ENCODE assay signal across 22 cellular contexts in the genomic region with DNA sequence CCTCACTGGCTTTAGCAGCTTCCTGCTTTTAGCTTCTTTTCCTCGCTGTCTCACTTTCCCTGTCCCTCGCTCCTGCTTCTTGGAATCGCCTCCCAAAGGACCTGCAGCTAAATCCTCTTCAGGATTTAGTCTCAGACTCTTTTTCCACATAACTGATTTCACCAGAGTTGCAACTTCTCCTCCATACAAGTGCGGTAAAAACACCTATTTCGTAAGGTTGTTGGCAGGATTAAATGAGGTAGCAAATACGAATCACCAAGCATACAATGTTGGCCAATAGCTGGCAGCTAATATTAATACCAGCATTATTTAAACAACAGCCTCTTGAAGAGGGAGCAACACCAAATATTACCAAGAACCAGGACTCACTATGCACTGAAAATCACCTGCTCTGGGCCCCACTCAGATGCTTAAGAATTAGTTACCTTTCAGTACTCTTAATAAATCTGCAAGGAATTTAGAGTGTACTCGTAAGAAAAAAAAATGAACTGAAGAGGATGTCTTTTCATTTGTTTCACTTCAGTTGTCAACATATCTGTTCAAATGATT.
DNase-seq lines count a peak whose midpoint lies in the region; ATAC-seq and TF ChIP-seq lines count a peak whose summit lies in the region.
"Had no signal": no experiment of that assay in that cellular context is flagged by ENCODE, and none has a peak within 500 bp of the region (broad histone marks: within the 10 kb centered on the region; RNA-seq: fewer than 3 reads in every experiment).

No MANE protein-coding gene starts in this region.

- no peak overlapping the region for H4K5ac ChIP-seq in IMR-90 (ENCODE audit: low read depth, low read length)

- no peak overlapping the region for H2BK120ac ChIP-seq in IMR-90 (ENCODE audit: low read depth, low read length)

- H4K8ac ChIP-seq in IMR-90 (ENCODE audit: low read depth in 2 of 2, low read length in 2 of 2) = no peak overlapping the region

- H3K36me3 ChIP-seq in IMR-90 (ENCODE audit: control insufficient read depth, insufficient read depth, low read length) = no peaks in the 10 kb centered on the region

- H3K14ac ChIP-seq in IMR-90 (replicated peaks; ENCODE audit: low read depth, low read length) = no peak overlapping the region

- H2AK9ac ChIP-seq in IMR-90 (replicated peaks; ENCODE audit: low read depth, low read length, poor library complexity) = no peak overlapping the region

- TF ChIP-seq CTCF in CD14-positive monocyte (IDR thresholded peaks at IDR 0.05) (no peak), IMR-90 (conservative IDR thresholded peaks at IDR 0.05; ENCODE audit: low read depth, low read length) (no peak), fibroblast of pulmonary artery (IDR thresholded peaks at IDR 0.05; ENCODE audit: low read length, missing control alignments) (no peak), nephron progenitor cell (IDR thresholded peaks at IDR 0.05) (no peak)

- no peak overlapping the region for H3K18ac ChIP-seq in IMR-90 (ENCODE audit: low read depth, low read length)

- H3K4ac ChIP-seq in IMR-90 (ENCODE audit: low read depth, low read length) = no peak overlapping the region

- peak overlapping the region in 4 of 7 donors; percentile 42 to 92 (median 64) for H3K27ac Mint-ChIP-seq in CD14-positive monocyte
- H3K27ac Mint-ChIP-seq in nephron progenitor cell = peak overlapping the region; percentile 92
- H3K27ac Mint-ChIP-seq: activated CD4-positive, alpha-beta T cell treated with anti-CD3 and anti-CD28 coated beads for 36 hours; progenitor cell of endocrine pancreas had no signal

- WGBS in IMR-90 (ENCODE audit: extremely low coverage in 2 of 2, insufficient read length in 1 of 2), 2 experiments = 100% methylated on average over 1 of the region's 7 CpGs; no CpG with 5 or more reads in 1 of the 2 experiments

- H4K20me1 ChIP-seq in IMR-90 (ENCODE audit: insufficient read depth, low read length) = peaks cover 6% of the 10 kb centered on the region; the same call in 1 of the 2 replicates

- no peaks in the 10 kb centered on the region for H3K27me3 ChIP-seq in IMR-90 (ENCODE audit: control insufficient read depth, insufficient read depth, low read length)
- H3K27me3 ChIP-seq: BLaER1, body of pancreas had no signal

- POLR2A ChIA-PET in IMR-90 (lab: Charles Lee; ENCODE audit: unreplicated experiment) = no interaction called here

- H3K9me3 ChIP-seq in IMR-90 (ENCODE audit: control insufficient read depth, insufficient read depth, low read length) = no peaks in the 10 kb centered on the region
- H3K9me3 ChIP-seq: body of pancreas had no signal

- H3K27ac ChIP-seq in IMR-90 (ENCODE audit: insufficient read depth, low read length) = no peak overlapping the region
- H3K27ac ChIP-seq: BLaER1, body of pancreas had no signal

- no peak overlapping the region for H3K56ac ChIP-seq in IMR-90 (ENCODE audit: extremely low read depth, insufficient read depth, low read length)

- no peak for TF ChIP-seq POLR2A in IMR-90 (IDR thresholded peaks at IDR 0.05; ENCODE audit: low read depth, low read length)

- no peak overlapping the region for H3K4me2 ChIP-seq in IMR-90 (ENCODE audit: low read depth, low read length)
- H3K4me2 ChIP-seq: BLaER1 had no signal

- peaks cover 21 to 28% (median 21%) of the 10 kb centered on the region in 7 donors for H3K9me3 Mint-ChIP-seq in CD14-positive monocyte
- peaks cover 34% of the 10 kb centered on the region for H3K9me3 Mint-ChIP-seq in nephron progenitor cell

- no peak for ATAC-seq in IMR-90 (ENCODE audit: low read depth)
- no peak for ATAC-seq in GM21737 (IDR thresholded peaks at IDR 0.05; ENCODE audit: unreplicated experiment)
- ATAC-seq: activated CD4-positive, alpha-beta T cell treated with anti-CD3 and anti-CD28 coated beads for 36 hours; activated T-cell treated with anti-CD3 and anti-CD28 coated beads, Interleukin-2, amount 50 U/mL, for 4 hours; body of pancreas had no signal

- peaks cover 12% of the 10 kb centered on the region in 2 experiments; a peak in 3 of 4 replicates for H3K79me1 ChIP-seq in IMR-90 (ENCODE audit: low read depth in 1 of 2, low read length in 2 of 2)

- H3K9ac ChIP-seq in IMR-90 (ENCODE audit: low read depth, low read length) = no peak overlapping the region
- H3K9ac ChIP-seq: BLaER1 had no signal

- H3K4me1 ChIP-seq in IMR-90 (ENCODE audit: control insufficient read depth, insufficient read depth, low read length) = peaks cover 9% of the 10 kb centered on the region
- H3K4me1 ChIP-seq: BLaER1 had no signal

- H2AFZ ChIP-seq in IMR-90 (replicated peaks; ENCODE audit: low read length, poor library complexity) = no peak overlapping the region

- dilution Hi-C loops in IMR-90 (cut with HindIII; ENCODE audit: low sequenced_read_pairs, unreplicated experiment) = no loop called here

- H2BK15ac ChIP-seq in IMR-90 (ENCODE audit: low read depth, low read length) = no peak overlapping the region

- no peak overlapping the region for H2BK5ac ChIP-seq in IMR-90 (ENCODE audit: low read depth, low read length, poor library complexity, severe bottlenecking)

- CTCF ChIA-PET in IMR-90 (lab: Yijun Ruan, JAX) = no interaction called here

- TF ChIP-seq RAD21 in IMR-90 (IDR thresholded peaks at IDR 0.05; ENCODE audit: low read length) = no peak

- peaks cover 12 to 27% of the 10 kb centered on the region in 2 donors for H3K36me3 Mint-ChIP-seq in CD14-positive monocyte
- peaks cover 41% of the 10 kb centered on the region for H3K36me3 Mint-ChIP-seq in nephron progenitor cell (ENCODE audit: low read depth)

- H3K4me1 Mint-ChIP-seq in CD14-positive monocyte (peaks cover 52% of the 10 kb centered on the region), nephron progenitor cell (no peaks in the 10 kb centered on the region)
- H3K4me1 Mint-ChIP-seq: activated CD4-positive, alpha-beta T cell treated with anti-CD3 and anti-CD28 coated beads for 36 hours had no signal

- no peak overlapping the region for H3K4me3 ChIP-seq in IMR-90 (ENCODE audit: insufficient read depth, low read depth, low read length)
- H3K4me3 ChIP-seq in fibroblast of pulmonary artery (replicated peaks; ENCODE audit: low read depth, low read length) = no peak overlapping the region
- H3K4me3 ChIP-seq: BLaER1, body of pancreas had no signal

- no TSS peak for BruUV-seq in IMR-90 (replicated peaks; lab: Mats Ljungman, UMichigan)

- in situ Hi-C loops in IMR-90 (cut with MboI; ENCODE audit: low sequenced_read_pairs) = no loop called here

- peaks cover 8% of the 10 kb centered on the region for H3K9me1 ChIP-seq in IMR-90 (ENCODE audit: insufficient read depth, low read length)

- H4K91ac ChIP-seq in IMR-90 (ENCODE audit: insufficient read depth, low read depth, low read length) = no peak overlapping the region

- DNase-seq in CD14-positive monocyte (ENCODE audit: low spot score) (no peak), IMR-90 (no peak), fibroblast of pulmonary artery (ENCODE audit: low read depth) (peak; percentile 48), nephron progenitor cell (no peak), dedifferentiated amniotic fluid mesenchymal stem cell (ENCODE audit: extremely low spot score) (no peak), foreskin melanocyte (no peak)
- DNase-seq: ACHN; activated CD4-positive, alpha-beta T cell treated with anti-CD3 and anti-CD28 coated beads for 36 hours; activated T-cell treated with anti-CD3 and anti-CD28 coated beads, Interleukin-2, amount 50 U/mL, for 4 hours; body of pancreas; COR-L47; erythroblast; HCEC 1CT; kidney; NCI-H1417; NCI-H2171 treated with DMSO at 0.1 percent for 48 hours; NCI-H69; stimulated activated CD8-positive, alpha-beta memory T cell treated with anti-CD3 and anti-CD28 coated beads, Interleukin-4, amount 100 ng/mL, for 48 hours; T-helper 2 cell had no signal

- no peak overlapping the region for H2BK20ac ChIP-seq in IMR-90 (ENCODE audit: low read depth, low read length)

- H3K23ac ChIP-seq in IMR-90 (ENCODE audit: low read depth, low read length) = no peak overlapping the region

- intact Hi-C loops in CD14-positive monocyte (cut with micrococcal nuclease) = no loop called here
- intact Hi-C loops in IMR-90 (cut with micrococcal nuclease) = no loop called here

- no peak overlapping the region for H2AK5ac ChIP-seq in IMR-90 (ENCODE audit: low read depth, low read length)

- H3K4me3 Mint-ChIP-seq in CD14-positive monocyte (no peak overlapping the region), nephron progenitor cell (no peak overlapping the region)
- H3K4me3 Mint-ChIP-seq: activated CD4-positive, alpha-beta T cell treated with anti-CD3 and anti-CD28 coated beads for 36 hours; activated T-cell treated with anti-CD3 and anti-CD28 coated beads, Interleukin-2, amount 50 U/mL, for 4 hours had no signal

- H3K27me3 Mint-ChIP-seq in CD14-positive monocyte (ENCODE audit: low read depth in 3 of 3) (no peaks in the 10 kb centered on the region), nephron progenitor cell (ENCODE audit: low read depth, poor library complexity) (peaks cover 4% of the 10 kb centered on the region)
- H3K27me3 Mint-ChIP-seq: activated CD4-positive, alpha-beta T cell treated with anti-CD3 and anti-CD28 coated beads for 36 hours; progenitor cell of endocrine pancreas had no signal

TF ChIP-seq in IMR-90, 13 proteins besides CTCF, POLR2A, EP300 and RAD21:
- no peak for TF ChIP-seq BHLHE40 (IDR thresholded peaks at IDR 0.05; ENCODE audit: low read depth, low read length)
- TF ChIP-seq CEBPB (IDR thresholded peaks at IDR 0.05; ENCODE audit: low read depth, low read length) = peak; percentile 24; the same call in 1 of the 2 replicates
